Comparison of ENCODE assay signal across 10 cellular contexts in genomic region chr1:32447469-32448185, GRCh38. TPM values are rescaled to one million over a fixed set of nuclear protein-coding genes. Genes with fewer than 3 reads are reported as not detected.
DNase-seq lines count a peak whose midpoint lies in the region; ATAC-seq and TF ChIP-seq lines count a peak whose summit lies in the region.
"Had no signal": no experiment of that assay in that cellular context is flagged by ENCODE, and none has a peak within 500 bp of the region (broad histone marks: within the 10 kb centered on the region; RNA-seq: fewer than 3 reads in every experiment).

No MANE protein-coding gene starts in this region.

- no peaks in the 10 kb centered on the region for H3K36me3 ChIP-seq in A673 (ENCODE audit: insufficient read depth, low read length, poor library complexity, severe bottlenecking)
- no peaks in the 10 kb centered on the region for H3K36me3 ChIP-seq in esophagus squamous epithelium

- BruUV-seq in A673 (replicated peaks; lab: Mats Ljungman, UMichigan), result no TSS peak

- H3K9me3 ChIP-seq in A673 (ENCODE audit: low read depth, low read length, poor library complexity, severe bottlenecking) (peaks cover 13% of the 10 kb centered on the region), esophagus squamous epithelium (peaks cover 0 to 11% (median 7%) of the 10 kb centered on the region in 3 donors)

- no peaks in the 10 kb centered on the region for H3K27me3 Mint-ChIP-seq in mesothelial cell of epicardium (ENCODE audit: low read depth)

- no peak for ATAC-seq in HG03521 (IDR thresholded peaks at IDR 0.05; ENCODE audit: unreplicated experiment)

- POLR2A ChIA-PET in A673 (lab: Charles Lee; ENCODE audit: low non-redundant PET), result no interaction called here

- H3K9me3 Mint-ChIP-seq in mesothelial cell of epicardium, result peaks cover 4% of the 10 kb centered on the region

- CTCF ChIA-PET in A673 (lab: Charles Lee), result interaction anchor here (0.6 kb wide), 1 partner anchor 17 kb away, joined by 3 read pairs; no protein-coding TSS in a partner anchor

- H3K27me3 ChIP-seq in A673 (replicated peaks; ENCODE audit: insufficient read depth, low read depth, low read length, poor library complexity) (no peaks in the 10 kb centered on the region), esophagus squamous epithelium (peaks cover 0 to 35% (median 0%) of the 10 kb centered on the region in 4 donors)

- peaks cover 8% of the 10 kb centered on the region for H3K36me3 Mint-ChIP-seq in mesothelial cell of epicardium

- WGBS in esophagus squamous epithelium, 2 donors, result 35 to 46% methylated on average over 10 to 13 of the region's 13 CpGs

- no peak for TF ChIP-seq CTCF in A673 (conservative IDR thresholded peaks at IDR 0.05; ENCODE audit: low read depth, low read length)
- TF ChIP-seq CTCF in mesothelial cell of epicardium (IDR thresholded peaks at IDR 0.05; ENCODE audit: unreplicated experiment), result no peak
- TF ChIP-seq CTCF in esophagus squamous epithelium (IDR thresholded peaks at IDR 0.05), result no peak

- peak overlapping the region; percentile 71 for H3K4me3 Mint-ChIP-seq in mesothelial cell of epicardium

- peak overlapping the region; percentile 96 for H3K27ac Mint-ChIP-seq in mesothelial cell of epicardium

- peaks cover 26% of the 10 kb centered on the region for H3K4me1 Mint-ChIP-seq in mesothelial cell of epicardium

- no peak for TF ChIP-seq POLR2A in esophagus squamous epithelium (IDR thresholded peaks at IDR 0.05)

- H3K27ac ChIP-seq in A673 (ENCODE audit: low read depth, low read length, poor library complexity, severe bottlenecking), result no peak overlapping the region
- H3K27ac ChIP-seq in esophagus squamous epithelium, result no peak overlapping the region
- H3K27ac ChIP-seq: C4-2B had no signal

- DNase-seq in A673 (ENCODE audit: low spot score), result peak; percentile 73
- DNase-seq in LHCN-M2 (ENCODE audit: low read depth), result peak; percentile 54
- peak; percentile 39 for DNase-seq in dermis blood vessel endothelial cell
- DNase-seq in mesothelial cell of epicardium (ENCODE audit: low spot score in 2 of 2, unreplicated experiment in 2 of 2), result peak; percentile 52 to 69
- DNase-seq in activated T-cell treated with anti-CD3 and anti-CD28 coated beads for 4 hours, result no peak
- no peak for DNase-seq in esophagus squamous epithelium (lab: John Stamatoyannopoulos, UW)
- no peak for DNase-seq in hippocampal formation (lab: John Stamatoyannopoulos, UW)

- H3K4me1 ChIP-seq in A673 (ENCODE audit: insufficient read depth, low read length, poor library complexity, severe bottlenecking), result no peaks in the 10 kb centered on the region
- H3K4me1 ChIP-seq in esophagus squamous epithelium, result no peaks in the 10 kb centered on the region

- intact Hi-C loops in A673 (cut with micrococcal nuclease; ENCODE audit: unreplicated experiment), result loop anchor here (10.0 kb wide), 1 partner anchor 637 kb away; the partner anchor contains the start of gene AZIN2
- intact Hi-C loops in esophagus squamous epithelium (cut with DNase I), result no loop called here

- peak overlapping the region; percentile 21 for H3K4me3 ChIP-seq in A673 (ENCODE audit: low read depth, low read length, poor library complexity, severe bottlenecking)
- peak overlapping the region in 2 of 4 donors; percentile 8 to 41 for H3K4me3 ChIP-seq in esophagus squamous epithelium

RNA-seq across cellular contexts. Expression of gene ZBTB8B, which starts 17.2 kb away (rescaled TPM):
- total RNA-seq in A673 (2021) (0.06 and 0.17 TPM in 2 replicates), LHCN-M2 (2014; rRNA removed) (not detected in 2 replicates), dermis blood vessel endothelial cell (under 0.01 TPM in 2 replicates), mesothelial cell of epicardium (3.4 to 3.6 TPM (median 3.5 TPM) in 3 replicates), esophagus squamous epithelium (not detected)
- polyA plus RNA-seq in LHCN-M2 (2012), result 0.01 TPM
- total RNA-seq: left lobe of liver had no signal

RNA-seq across cellular contexts. Expression of gene BSDC1, which starts 53.4 kb away (rescaled TPM):
- total RNA-seq in A673 (2021) (47.4 and 48.0 TPM in 2 replicates), LHCN-M2 (2014; rRNA removed) (55.4 and 58.0 TPM in 2 replicates), dermis blood vessel endothelial cell (61.5 and 75.7 TPM in 2 replicates), mesothelial cell of epicardium (73.4 to 74.8 TPM (median 74.6 TPM) in 3 replicates), esophagus squamous epithelium (10 to 100 TPM; 42.4 to 62.2 (median 45.9) TPM)
- 30.4 TPM for polyA plus RNA-seq in LHCN-M2 (2012)

Comparison
In these comparisons a context has a peak if more than half of its experiments do, and no peak if none do; other contexts are left out.
1. DNase-seq: peak in A673 (single experiment), LHCN-M2 (single experiment), dermis blood vessel endothelial cell (single experiment) and mesothelial cell of epicardium (2 of 2); none in activated T-cell treated with anti-CD3 and anti-CD28 coated beads for 4 hours (single experiment), esophagus squamous epithelium (single experiment) and hippocampal formation (0 of 2).